Comparison of ENCODE assay signal across 8 cellular contexts in the genomic region with DNA sequence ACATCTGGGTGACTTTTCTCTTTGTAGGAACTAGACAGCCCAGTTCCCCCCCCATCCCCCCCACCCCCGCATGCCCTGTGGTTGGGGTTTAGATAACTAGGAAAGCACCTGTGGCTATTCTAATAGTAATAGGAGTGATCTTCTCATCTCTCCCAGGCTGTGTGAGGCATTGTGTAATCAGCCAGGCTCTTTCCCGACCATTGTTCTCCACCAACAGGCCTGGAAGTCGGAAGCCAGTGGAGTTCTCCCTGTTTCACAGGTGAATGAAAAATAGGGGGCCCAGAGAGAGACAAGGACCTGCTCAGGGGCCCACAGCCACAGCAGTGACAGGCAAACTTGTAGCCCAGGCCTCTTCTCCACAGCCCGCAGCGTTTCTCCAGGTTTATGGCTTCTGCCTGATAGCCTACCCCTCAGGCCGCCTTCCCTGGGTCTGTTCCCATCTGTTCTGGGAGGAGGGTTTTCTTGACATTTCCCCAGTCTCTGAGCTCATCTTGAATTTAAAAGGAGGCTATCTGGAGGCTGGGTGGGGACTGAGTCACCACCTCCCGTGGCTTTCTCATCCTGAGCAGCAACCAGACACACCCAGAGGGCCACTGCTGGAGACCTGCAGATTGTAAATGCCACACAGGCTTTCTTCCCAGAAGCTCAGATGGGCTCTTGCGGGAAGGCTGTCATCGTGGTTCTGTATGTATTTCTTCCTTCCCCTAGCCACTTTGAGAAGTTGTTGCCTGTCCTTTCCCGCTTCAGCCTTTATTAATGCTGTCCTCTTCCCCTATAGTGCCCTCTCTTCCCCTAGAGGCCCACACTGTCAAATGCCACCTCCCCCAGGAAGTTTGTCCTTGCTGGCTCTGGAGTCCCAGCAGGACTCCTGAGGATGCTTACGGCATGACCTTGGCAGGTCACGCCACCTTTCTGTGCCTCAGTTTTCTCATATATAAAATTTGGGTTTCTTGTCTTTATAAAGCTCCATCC.
DNase-seq lines count a peak whose midpoint lies in the region; TF ChIP-seq lines count a peak whose summit lies in the region.

No MANE protein-coding gene starts in this region.

- H3K9me3 ChIP-seq in SJSA1 (replicated peaks) = no peaks in the 10 kb centered on the region
- H3K9me3 ChIP-seq in hepatocyte (ENCODE audit: low read depth) = no peaks in the 10 kb centered on the region

- H3K27ac ChIP-seq in SJSA1 = peak overlapping the region; percentile 40
- H3K27ac ChIP-seq in hepatocyte = peak overlapping the region; percentile 88

- H3K79me2 ChIP-seq in hepatocyte = peaks cover 88% of the 10 kb centered on the region

- H3K4me3 ChIP-seq in SJSA1 = no peak overlapping the region
- no peak overlapping the region for H3K4me3 ChIP-seq in hepatocyte

- no peak overlapping the region for H2AFZ ChIP-seq in hepatocyte

- H3K9me2 ChIP-seq in hepatocyte (replicated peaks; ENCODE audit: insufficient read depth) = no peaks in the 10 kb centered on the region

- 44% methylated on average over 12 of the region's 12 CpGs for WGBS in hepatocyte (ENCODE audit: low lambda C conversion rate, missing lambda C conversion rate)

- no peak for TF ChIP-seq CTCF in hepatocyte (IDR thresholded peaks at IDR 0.05; ENCODE audit: poor library complexity)

- peak overlapping the region; percentile 99 for H3K4me2 ChIP-seq in hepatocyte

- H3K27me3 ChIP-seq in SJSA1 (replicated peaks) (no peaks in the 10 kb centered on the region), hepatocyte (no peaks in the 10 kb centered on the region)

- H3K36me3 ChIP-seq in SJSA1 (peaks cover 41% of the 10 kb centered on the region), hepatocyte (replicated peaks; ENCODE audit: insufficient read depth, low read depth) (no peaks in the 10 kb centered on the region)

- H3K4me1 ChIP-seq in SJSA1 (replicated peaks) (peaks cover 78% of the 10 kb centered on the region), hepatocyte (ENCODE audit: insufficient read depth) (peaks cover 76% of the 10 kb centered on the region)

- DNase-seq in NCI-H82 (lab: John Stamatoyannopoulos, UW) (peak; percentile 43), NCI-H82 treated with DMSO at 0.1 percent for 48 hours (lab: John Stamatoyannopoulos, UW; ENCODE audit: unreplicated experiment) (no peak), SJSA1 (ENCODE audit: low read depth in 1 of 2, low spot score in 2 of 2) (peak; percentile 85 to 88), amniotic epithelial cell (ENCODE audit: low read depth) (peak; percentile 74), hepatocyte (ENCODE audit: low spot score) (peak; percentile 70), germinal center (ENCODE audit: low spot score) (no peak)
- DNase-seq in stimulated activated CD4-positive, alpha-beta T cell treated with anti-CD3 and anti-CD28 coated beads, Interleukin-2, amount 100 ng/mL, for 24 hours = peak; percentile 57 to 62
- no peak for DNase-seq in effector CD8-positive, alpha-beta T cell (lab: John Stamatoyannopoulos, UW)

- peaks cover 82% of the 10 kb centered on the region for H4K20me1 ChIP-seq in hepatocyte (ENCODE audit: insufficient read depth, poor library complexity, severe bottlenecking)

Comparison
In these comparisons a context has a peak if more than half of its experiments do, and no peak if none do; other contexts are left out.
1. DNase-seq: peak in NCI-H82 (single experiment), SJSA1 (2 of 2), amniotic epithelial cell (single experiment), hepatocyte (single experiment) and stimulated activated CD4-positive, alpha-beta T cell treated with anti-CD3 and anti-CD28 coated beads, Interleukin-2, amount 100 ng/mL, for 24 hours (2 of 2); none in NCI-H82 treated with DMSO at 0.1 percent for 48 hours (single experiment), effector CD8-positive, alpha-beta T cell (single experiment) and germinal center (single experiment).